ENCODE assay signal across 8 cellular contexts in the genomic region with DNA sequence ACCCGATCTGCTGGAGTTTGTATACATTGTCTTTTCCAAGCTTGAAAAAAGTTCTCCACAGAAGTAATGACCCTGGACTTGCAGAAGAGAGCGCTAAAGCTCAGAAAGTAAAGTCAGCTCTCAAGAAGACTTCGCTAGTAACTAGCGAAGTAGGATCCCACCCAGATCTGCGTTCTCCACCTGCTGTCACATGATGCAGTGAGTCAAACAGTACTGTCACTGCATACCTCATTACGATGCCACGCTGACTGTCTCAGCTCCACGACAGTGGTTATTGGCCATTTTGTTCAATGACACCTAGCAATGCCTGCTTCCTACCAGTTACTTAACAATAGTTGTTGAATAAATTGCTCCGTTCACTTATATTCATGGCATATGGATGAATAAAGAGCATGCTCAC. TPM values are rescaled to one million over a fixed set of nuclear protein-coding genes. Genes with fewer than 3 reads are reported as not detected.
A peak's percentile ranks its signal among the peaks of the same experiment; 100 is the strongest.
DNase-seq lines count a peak whose midpoint lies in the region; ATAC-seq, FAIRE-seq and TF ChIP-seq lines count a peak whose summit lies in the region.

No MANE protein-coding gene starts in this region.

- TF ChIP-seq CTCF in Calu3 (IDR thresholded peaks at IDR 0.05; ENCODE audit: unreplicated experiment) (peak; percentile 88), brain microvascular endothelial cell (IDR thresholded peaks at IDR 0.05; ENCODE audit: low read depth, low read length, missing control alignments) (peak; percentile 82), keratinocyte (optimal IDR thresholded peaks at IDR 0.05 in 1 of 3, IDR thresholded peaks at IDR 0.05 in 1 of 3, conservative IDR thresholded peaks at IDR 0.05 in 1 of 3; ENCODE audit: extremely low read depth in 1 of 3, insufficient read depth in 2 of 3, low read length in 3 of 3) (peak; percentile 61 to 76 (median 71))

- BruUV-seq in Calu3 (replicated peaks; lab: Mats Ljungman, UMichigan): no TSS peak

- CTCF ChIA-PET in Calu3 (lab: Charles Lee): interaction anchor here (0.5 to 3.5 kb wide), 20 partner anchors 10 to 740 kb away, joined by 3 to 48 read pairs (median 4); a partner anchor contains a TSS

- H3K4me3 ChIP-seq in brain microvascular endothelial cell (ENCODE audit: low read depth, low read length): no peak overlapping the region
- no peak overlapping the region for H3K4me3 ChIP-seq in keratinocyte (ENCODE audit: control insufficient read depth in 2 of 3, extremely low read depth in 1 of 3, insufficient read depth in 2 of 3, low read depth in 1 of 3, low read length in 3 of 3)

- DNase-seq in Calu3 (peak; percentile 66), NOMO-1 treated with DMSO at 0.1 percent for 48 hours (lab: John Stamatoyannopoulos, UW; ENCODE audit: unreplicated experiment) (peak; percentile 65), brain microvascular endothelial cell (peak; percentile 87), keratinocyte (ENCODE audit: low read depth, low spot score) (peak; percentile 63), cerebellar nuclear complex (lab: John Stamatoyannopoulos, UW) (no peak)
- peak; percentile 10 to 14 for DNase-seq in stimulated activated CD4-positive, alpha-beta T cell treated with anti-CD3 and anti-CD28 coated beads, Interleukin-2, amount 100 ng/mL, for 48 hours

- H3K4me1 ChIP-seq in keratinocyte (ENCODE audit: control insufficient read depth, extremely low read depth, insufficient read depth, low read length): peaks cover 15% of the 10 kb centered on the region

- FAIRE-seq in keratinocyte (lab: Jason Lieb, UNC): peak; percentile 100

- H3K4me1 Mint-ChIP-seq in Calu3 (ENCODE audit: low read depth, unreplicated experiment): peaks cover 64% of the 10 kb centered on the region

- no peaks in the 10 kb centered on the region for H3K36me3 Mint-ChIP-seq in Calu3 (ENCODE audit: insufficient read depth, unreplicated experiment)

- H4K20me1 ChIP-seq in keratinocyte (ENCODE audit: control insufficient read depth, extremely low read depth, insufficient read depth, low read length): no peaks in the 10 kb centered on the region

- dilution Hi-C loops in keratinocyte (cut with MboI; ENCODE audit: extremely low pct_ligation_motif_present, low sequenced_read_pairs): no loop called here

- in situ Hi-C loops in brain microvascular endothelial cell (cut with HindIII; ENCODE audit: low pct_ligation_motif_present, low sequenced_read_pairs): loop anchor here (25.0 kb wide), 1 partner anchor 474 kb away; no protein-coding TSS in a partner anchor

- H3K9me3 Mint-ChIP-seq in Calu3 (ENCODE audit: low read depth, unreplicated experiment): no peaks in the 10 kb centered on the region

- intact Hi-C loops in Calu3 (cut with micrococcal nuclease; ENCODE audit: unreplicated experiment): loop anchor here (1.0 to 5.0 kb wide), 4 partner anchors 51 to 467 kb away; no protein-coding TSS in a partner anchor

- no peaks in the 10 kb centered on the region for H3K36me3 ChIP-seq in brain microvascular endothelial cell (replicated peaks)
- no peaks in the 10 kb centered on the region for H3K36me3 ChIP-seq in keratinocyte (ENCODE audit: control insufficient read depth in 2 of 2, extremely low read depth in 1 of 2, insufficient read depth in 2 of 2, low read length in 2 of 2)

- H3K27me3 ChIP-seq in brain microvascular endothelial cell (replicated peaks) (no peaks in the 10 kb centered on the region), keratinocyte (ENCODE audit: control insufficient read depth, extremely low read depth, insufficient read depth, low read length) (no peaks in the 10 kb centered on the region)

- H3K27ac Mint-ChIP-seq in Calu3 (ENCODE audit: unreplicated experiment): peak overlapping the region; percentile 79

- H2AFZ ChIP-seq in keratinocyte (ENCODE audit: control insufficient read depth, low read length): peak overlapping the region; percentile 53

- no peak overlapping the region for H3K27ac ChIP-seq in brain microvascular endothelial cell
- peak overlapping the region; percentile 50 for H3K27ac ChIP-seq in keratinocyte (ENCODE audit: control insufficient read depth, insufficient read depth, low read length)

- no peaks in the 10 kb centered on the region for H3K27me3 Mint-ChIP-seq in Calu3 (ENCODE audit: unreplicated experiment)

- no peaks in the 10 kb centered on the region for H3K9me3 ChIP-seq in keratinocyte (ENCODE audit: control insufficient read depth, low read depth, low read length)

- no peaks in the 10 kb centered on the region for H3K79me2 ChIP-seq in keratinocyte (ENCODE audit: control insufficient read depth, insufficient read depth, low read length)

- H3K9me1 ChIP-seq in keratinocyte (ENCODE audit: control insufficient read depth, extremely low read depth, insufficient read depth, low read length): no peaks in the 10 kb centered on the region

- no peak overlapping the region for H3K4me3 Mint-ChIP-seq in Calu3 (ENCODE audit: low read depth, unreplicated experiment)

- H3K4me2 ChIP-seq in keratinocyte (ENCODE audit: control insufficient read depth, extremely low read depth, insufficient read depth, low read depth, low read length): peak overlapping the region; percentile 59

- ATAC-seq in GM18907 (IDR thresholded peaks at IDR 0.05; ENCODE audit: unreplicated experiment): peak; percentile 89
- ATAC-seq in HG03520 (IDR thresholded peaks at IDR 0.05; ENCODE audit: unreplicated experiment): peak; percentile 72

- no peak overlapping the region for H3K9ac ChIP-seq in keratinocyte (ENCODE audit: control insufficient read depth, extremely low read depth, insufficient read depth, low read length)

RNA-seq across cellular contexts. Expression of a gene that starts 29.7 kb away (rescaled TPM):
- 198 and 202 TPM in 2 replicates for total RNA-seq in Calu3 (2022)
- 96.3 to 308 TPM (median 191 TPM) in 3 replicates for polyA plus RNA-seq in keratinocyte
- polyA plus RNA-seq in keratinocyte (2011; ENCODE audit: low read depth): 286 TPM
- 249 and 356 TPM in 2 replicates for polyA plus RNA-seq in keratinocyte (2011; cell fraction: cytosol; rRNA removed)
- polyA plus RNA-seq in keratinocyte (2011; cell fraction: nucleus; rRNA removed): 54.0 and 117 TPM in 2 replicates
- 327 and 349 TPM in 2 replicates for polyA plus RNA-seq in keratinocyte (2012; ENCODE audit: low replicate concordance)
- polyA minus RNA-seq in keratinocyte: 7.7 to 190 TPM (median 87.4 TPM) in 3 replicates
- polyA minus RNA-seq in keratinocyte (2011; cell fraction: cytosol; rRNA and poly(A)+ RNA removed): 91.9 TPM
- 15.8 and 26.7 TPM in 2 replicates for polyA minus RNA-seq in keratinocyte (2011; cell fraction: nucleus; rRNA and poly(A)+ RNA removed)

Comparison
In these comparisons a context has a peak if more than half of its experiments do, and no peak if none do; other contexts are left out.
1. DNase-seq: peak in Calu3 (single experiment), NOMO-1 treated with DMSO at 0.1 percent for 48 hours (single experiment), brain microvascular endothelial cell (single experiment), keratinocyte (single experiment) and stimulated activated CD4-positive, alpha-beta T cell treated with anti-CD3 and anti-CD28 coated beads, Interleukin-2, amount 100 ng/mL, for 48 hours (2 of 2); none in cerebellar nuclear complex (0 of 2).
2. Peak in every context shown above with its lines, with median percentiles within 50 percentile points of each other: CTCF ChIP-seq.